In genomic region chr10:113221756-113222168, GRCh38 we compare ENCODE assay signal across 12 cellular contexts.
DNase-seq lines count a peak whose midpoint lies in the region; TF ChIP-seq lines count a peak whose summit lies in the region.
"Had no signal": no experiment of that assay in that cellular context is flagged by ENCODE, and none has a peak within 500 bp of the region (broad histone marks: within the 10 kb centered on the region; RNA-seq: fewer than 3 reads in every experiment).

No MANE protein-coding gene starts in this region.

- H3K27me3 Mint-ChIP-seq in endodermal cell (ENCODE audit: insufficient read depth): peaks cover 32% of the 10 kb centered on the region

- H3K27ac ChIP-seq in endodermal cell (ENCODE audit: low read depth, low read length): no peak overlapping the region
- peak overlapping the region; percentile 62 for H3K27ac ChIP-seq in thymus (ENCODE audit: low read depth)

- TF ChIP-seq CTCF in endodermal cell (conservative IDR thresholded peaks at IDR 0.05): peak; percentile 42

- H3K4me3 ChIP-seq in endodermal cell (ENCODE audit: low read length): no peak overlapping the region
- H3K4me3 ChIP-seq in thymus (ENCODE audit: low read length): no peak overlapping the region

- no peak overlapping the region for H3K9ac ChIP-seq in endodermal cell (ENCODE audit: extremely low read depth, low read length, poor library complexity, severe bottlenecking)

- 80 to 88% methylated on average over 5 to 6 of the region's 6 CpGs for WGBS in endodermal cell (ENCODE audit: insufficient coverage in 1 of 2, insufficient read length in 1 of 2), 2 experiments
- 13% methylated on average over 6 of the region's 6 CpGs for whole genome bisulfite sequencing in thymus

- H3K4me1 Mint-ChIP-seq in endodermal cell: peaks cover 14% of the 10 kb centered on the region

- H3K9me3 ChIP-seq in endodermal cell (ENCODE audit: control insufficient read depth, low read length): no peaks in the 10 kb centered on the region
- H3K9me3 ChIP-seq in thymus (ENCODE audit: control insufficient read depth): no peaks in the 10 kb centered on the region

- no peaks in the 10 kb centered on the region for H3K36me3 ChIP-seq in endodermal cell (ENCODE audit: control insufficient read depth, insufficient read depth, low read length)
- H3K36me3 ChIP-seq in thymus (ENCODE audit: control insufficient read depth, insufficient read depth): no peaks in the 10 kb centered on the region

- H3K27ac Mint-ChIP-seq in endodermal cell: no peak overlapping the region
- H3K27ac Mint-ChIP-seq: activated CD4-positive, alpha-beta memory T cell treated with anti-CD3 and anti-CD28 coated beads for 36 hours had no signal

- H3K4me3 Mint-ChIP-seq in endodermal cell: no peak overlapping the region
- H3K4me3 Mint-ChIP-seq: activated CD4-positive, alpha-beta memory T cell treated with anti-CD3 and anti-CD28 coated beads for 36 hours had no signal

- H3K4me1 ChIP-seq in endodermal cell (ENCODE audit: control insufficient read depth, insufficient read depth, low read length) (no peaks in the 10 kb centered on the region), thymus (ENCODE audit: control insufficient read depth, insufficient read depth, low read length) (peaks cover 52% of the 10 kb centered on the region)

- H3K36me3 Mint-ChIP-seq in endodermal cell (ENCODE audit: low read depth): no peaks in the 10 kb centered on the region
- H3K36me3 Mint-ChIP-seq: activated CD4-positive, alpha-beta memory T cell treated with anti-CD3 and anti-CD28 coated beads for 36 hours had no signal

- DNase-seq in NOMO-1 treated with DMSO at 0.1 percent for 48 hours (lab: John Stamatoyannopoulos, UW; ENCODE audit: unreplicated experiment) (peak; percentile 10), NOMO-1 (lab: John Stamatoyannopoulos, UW; ENCODE audit: unreplicated experiment in 2 of 2) (no peak), NCI-H69 (lab: John Stamatoyannopoulos, UW) (peak; percentile 21), endodermal cell (peak; percentile 80), NCI-H2081 (lab: John Stamatoyannopoulos, UW) (no peak), activated T-cell treated with anti-CD3 and anti-CD28 coated beads for 4 hours (no peak)
- DNase-seq in activated CD8-positive, alpha-beta memory T cell treated with anti-CD3 and anti-CD28 coated beads for 24 hours: no peak
- DNase-seq: activated CD4-positive, alpha-beta memory T cell treated with anti-CD3 and anti-CD28 coated beads for 36 hours; NCI-H1694; SIG-M5; stimulated activated CD8-positive, alpha-beta memory T cell treated with anti-CD3 and anti-CD28 coated beads, Interleukin-4, amount 100 ng/mL, for 48 hours had no signal

- H3K27me3 ChIP-seq in endodermal cell (ENCODE audit: control insufficient read depth, insufficient read depth, low read length, poor library complexity, severe bottlenecking): peaks cover 7% of the 10 kb centered on the region
- H3K27me3 ChIP-seq in thymus (ENCODE audit: control insufficient read depth, insufficient read depth): no peaks in the 10 kb centered on the region

- no peaks in the 10 kb centered on the region for H3K9me3 Mint-ChIP-seq in endodermal cell
- H3K9me3 Mint-ChIP-seq: activated CD4-positive, alpha-beta memory T cell treated with anti-CD3 and anti-CD28 coated beads for 36 hours had no signal

Comparison
In these comparisons a context has a peak if more than half of its experiments do, and no peak if none do; other contexts are left out.
1. DNase-seq: peak in NOMO-1 treated with DMSO at 0.1 percent for 48 hours (single experiment), NCI-H69 (single experiment) and endodermal cell (single experiment); none in NOMO-1 (0 of 2), NCI-H2081 (0 of 2), activated T-cell treated with anti-CD3 and anti-CD28 coated beads for 4 hours (single experiment) and activated CD8-positive, alpha-beta memory T cell treated with anti-CD3 and anti-CD28 coated beads for 24 hours (single experiment).